Comparison of ENCODE assay signal across 8 cellular contexts in the genomic region with DNA sequence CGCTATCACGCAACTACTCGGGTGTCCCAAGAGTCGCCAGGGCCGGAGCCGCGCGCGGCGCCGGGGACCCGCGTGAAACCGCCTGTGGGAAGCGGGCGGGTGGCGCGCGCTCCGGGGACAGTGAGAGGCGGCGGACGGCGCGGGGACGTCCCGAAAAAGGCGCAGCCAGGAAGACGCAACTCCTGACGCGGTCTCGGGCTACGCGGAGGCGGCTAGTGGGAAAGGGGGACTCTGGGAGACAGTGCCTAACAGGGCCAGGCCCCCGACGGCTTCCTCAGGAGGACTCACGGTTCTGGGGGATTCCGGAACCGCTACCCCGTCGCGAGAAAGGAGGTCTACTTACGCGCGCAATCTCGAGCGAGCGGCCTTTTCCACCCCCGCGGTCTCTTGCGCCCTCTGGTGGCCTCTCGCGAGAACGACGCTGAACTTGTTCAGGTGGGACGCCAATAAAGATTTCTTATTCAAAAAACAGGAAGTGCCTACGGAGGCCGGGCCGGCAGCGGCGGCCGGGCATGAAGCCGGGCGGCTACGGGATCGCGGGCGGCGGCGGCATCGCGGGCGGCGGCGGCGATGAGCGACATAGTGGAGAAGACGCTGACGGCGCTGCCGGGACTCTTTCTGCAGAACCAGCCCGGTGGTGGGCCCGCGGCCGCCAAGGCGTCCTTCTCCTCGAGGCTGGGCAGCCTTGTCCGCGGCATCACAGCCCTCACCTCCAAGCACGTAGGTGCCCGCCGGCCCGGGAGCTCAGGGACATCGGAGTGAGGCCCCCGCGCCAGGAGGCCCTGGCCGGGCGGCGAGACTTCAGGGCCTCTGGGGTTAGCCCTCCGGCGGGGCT. TPM values are rescaled to one million over a fixed set of nuclear protein-coding genes. Genes with fewer than 3 reads are reported as not detected.
DNase-seq lines count a peak whose midpoint lies in the region; ATAC-seq, FAIRE-seq and TF ChIP-seq lines count a peak whose summit lies in the region.

A gene (plus strand): TSS at position 475 of the 835 bp plus-strand sequence. CDS start 96 bp downstream, at position 571.

- H3K4me2 ChIP-seq in IMR-90 (ENCODE audit: low read depth, low read length) (peak within 1 kb of the TSS; percentile 98), OCI-LY3 (ENCODE audit: low read length) (peak within 1 kb of the TSS; percentile 96), endothelial cell of umbilical vein (ENCODE audit: insufficient read depth, low read length) (peak within 1 kb of the TSS; percentile 99)

- CTCF ChIA-PET in IMR-90 (lab: Yijun Ruan, JAX) (interaction anchor here (0.5 to 1.1 kb wide), 4 partner anchors 12 to 23 kb away, joined by 3 to 10 read pairs (median 4); no protein-coding TSS in a partner anchor), endothelial cell of umbilical vein (lab: Charles Lee) (interaction anchor here (0.5 to 1.9 kb wide), 15 partner anchors 23 to 1673 kb away, joined by 3 to 10 read pairs (median 3); no protein-coding TSS in a partner anchor)

- H3K4me3 ChIP-seq in IMR-90 (ENCODE audit: insufficient read depth, low read depth, low read length) (peak within 1 kb of the TSS; percentile 81), OCI-LY3 (ENCODE audit: low read length) (peak within 1 kb of the TSS; percentile 84), endothelial cell of umbilical vein (replicated peaks in 1 of 3; ENCODE audit: insufficient read depth in 1 of 3, low read depth in 1 of 3, low read length in 3 of 3) (peak within 1 kb of the TSS; percentile 95 to 99 (median 96))

- no peaks in the 10 kb centered on the region for H4K20me1 ChIP-seq in IMR-90 (ENCODE audit: insufficient read depth, low read length)
- no peaks in the 10 kb centered on the region for H4K20me1 ChIP-seq in OCI-LY3 (ENCODE audit: insufficient read depth, low read length)
- H4K20me1 ChIP-seq in endothelial cell of umbilical vein (replicated peaks; ENCODE audit: control insufficient read depth, extremely low read depth, insufficient read depth, low read length): no peaks in the 10 kb centered on the region

- H3K4me1 ChIP-seq in IMR-90 (ENCODE audit: control insufficient read depth, insufficient read depth, low read length): peaks cover 4% of the 10 kb centered on the region; the same call in 1 of the 2 replicates
- peaks cover 11% of the 10 kb centered on the region for H3K4me1 ChIP-seq in OCI-LY3 (ENCODE audit: low read length)
- peaks cover 10% of the 10 kb centered on the region for H3K4me1 ChIP-seq in endothelial cell of umbilical vein (ENCODE audit: control insufficient read depth, extremely low read depth, insufficient read depth, low read length)

- H4K91ac ChIP-seq in IMR-90 (ENCODE audit: insufficient read depth, low read depth, low read length): peak within 1 kb of the TSS; percentile 89; the same call in 1 of the 2 replicates

- peak within 1 kb of the TSS; percentile 88 for H3K4ac ChIP-seq in IMR-90 (ENCODE audit: low read depth, low read length)

- H2BK20ac ChIP-seq in IMR-90 (ENCODE audit: low read depth, low read length): peak within 1 kb of the TSS; percentile 36

- POLR2A ChIA-PET in IMR-90 (lab: Charles Lee; ENCODE audit: unreplicated experiment) (no interaction called here), endothelial cell of umbilical vein (lab: Charles Lee) (no interaction called here)

- H3K27ac ChIP-seq in IMR-90 (ENCODE audit: insufficient read depth, low read length): peak within 1 kb of the TSS; percentile 73
- H3K27ac ChIP-seq in OCI-LY3 (ENCODE audit: low read length): peak within 1 kb of the TSS; percentile 89
- peak within 1 kb of the TSS; percentile 76 for H3K27ac ChIP-seq in endothelial cell of umbilical vein (ENCODE audit: insufficient read depth, low read depth, low read length)

- peak; percentile 99 for TF ChIP-seq RAD21 in IMR-90 (IDR thresholded peaks at IDR 0.05; ENCODE audit: low read length)

- peaks cover 19% of the 10 kb centered on the region for H3K79me2 ChIP-seq in OCI-LY3 (ENCODE audit: low read length)
- peaks cover 6% of the 10 kb centered on the region for H3K79me2 ChIP-seq in endothelial cell of umbilical vein (ENCODE audit: control insufficient read depth, insufficient read depth, low read length)

- H3K9me3 ChIP-seq in IMR-90 (ENCODE audit: control insufficient read depth, insufficient read depth, low read length) (no peaks in the 10 kb centered on the region), OCI-LY3 (ENCODE audit: insufficient read depth, low read length) (no peaks in the 10 kb centered on the region), endothelial cell of umbilical vein (replicated peaks; ENCODE audit: control insufficient read depth, insufficient read depth, low read length) (no peaks in the 10 kb centered on the region)

- H4K8ac ChIP-seq in IMR-90 (ENCODE audit: low read depth in 2 of 2, low read length in 2 of 2): peak within 1 kb of the TSS; percentile 51 to 72

- peak within 1 kb of the TSS; percentile 80 for H3K56ac ChIP-seq in IMR-90 (ENCODE audit: extremely low read depth, insufficient read depth, low read length)

- peak within 1 kb of the TSS; percentile 87 for H3K23ac ChIP-seq in IMR-90 (ENCODE audit: low read depth, low read length)

- H2BK120ac ChIP-seq in IMR-90 (ENCODE audit: low read depth, low read length): peak within 1 kb of the TSS; percentile 87

- peak within 1 kb of the TSS; percentile 82; the same call in 2 of the 3 replicates for H2BK15ac ChIP-seq in IMR-90 (ENCODE audit: low read depth, low read length)

- TF ChIP-seq CTCF in IMR-90 (conservative IDR thresholded peaks at IDR 0.05; ENCODE audit: low read depth, low read length) (peak; percentile 99), OCI-LY3 (IDR thresholded peaks at IDR 0.05; ENCODE audit: low read depth, low read length) (peak; percentile 83), endothelial cell of umbilical vein (IDR thresholded peaks at IDR 0.05; ENCODE audit: extremely low read depth in 1 of 2, insufficient read depth in 1 of 2, low read depth in 1 of 2, low read length in 2 of 2) (peak; percentile 87 to 90)

- peaks cover 2% of the 10 kb centered on the region; the same call in 1 of the 2 replicates for H3K36me3 ChIP-seq in IMR-90 (ENCODE audit: control insufficient read depth, insufficient read depth, low read length)
- H3K36me3 ChIP-seq in OCI-LY3 (replicated peaks; ENCODE audit: low read depth, low read length): peaks cover 10% of the 10 kb centered on the region
- peaks cover 2 to 6% of the 10 kb centered on the region in 2 experiments for H3K36me3 ChIP-seq in endothelial cell of umbilical vein (ENCODE audit: control insufficient read depth in 2 of 2, extremely low read depth in 1 of 2, insufficient read depth in 2 of 2, low read length in 2 of 2)

- dilution Hi-C loops in IMR-90 (cut with HindIII; ENCODE audit: low sequenced_read_pairs, unreplicated experiment) (no loop called here), endothelial cell of umbilical vein (cut with MboI; ENCODE audit: extremely low pct_ligation_motif_present, low sequenced_read_pairs) (no loop called here)

- H2AK5ac ChIP-seq in IMR-90 (ENCODE audit: low read depth, low read length): no peak within 1 kb of the TSS

- H3K79me1 ChIP-seq in IMR-90 (ENCODE audit: low read depth in 1 of 2, low read length in 2 of 2): peaks cover 16 to 35% of the 10 kb centered on the region in 2 experiments

- 0% methylated on average over 47 of the region's 102 CpGs; no CpG with 5 or more reads in 1 of the 2 experiments for WGBS in IMR-90 (ENCODE audit: extremely low coverage in 2 of 2, insufficient read length in 1 of 2), 2 experiments

- intact Hi-C loops in IMR-90 (cut with micrococcal nuclease): loop anchor here (1.0 to 10.0 kb wide), 5 partner anchors 31 to 554 kb away; a partner anchor contains a TSS
- intact Hi-C loops in endothelial cell of umbilical vein (cut with micrococcal nuclease): loop anchor here (1.0 to 10.0 kb wide), 9 partner anchors 23 to 904 kb away; no protein-coding TSS in a partner anchor

- H3K9ac ChIP-seq in IMR-90 (ENCODE audit: low read depth, low read length) (peak within 1 kb of the TSS; percentile 77), OCI-LY3 (ENCODE audit: low read length) (peak within 1 kb of the TSS; percentile 92), endothelial cell of umbilical vein (replicated peaks; ENCODE audit: extremely low read depth, insufficient read depth, low read length) (peak within 1 kb of the TSS; percentile 85)

- H2BK5ac ChIP-seq in IMR-90 (ENCODE audit: low read depth, low read length, poor library complexity, severe bottlenecking): peak within 1 kb of the TSS; percentile 71

- BruUV-seq in IMR-90 (replicated peaks; lab: Mats Ljungman, UMichigan) (no TSS peak), endothelial cell of umbilical vein (replicated peaks; lab: Mats Ljungman, UMichigan) (TSS peak; percentile 62)

- H4K5ac ChIP-seq in IMR-90 (ENCODE audit: low read depth, low read length): peak within 1 kb of the TSS; percentile 61

- peak within 1 kb of the TSS; percentile 33; the same call in 1 of the 2 replicates for H3K18ac ChIP-seq in IMR-90 (ENCODE audit: low read depth, low read length)

- peak within 1 kb of the TSS; percentile 50; the same call in 1 of the 2 replicates for H3K14ac ChIP-seq in IMR-90 (replicated peaks; ENCODE audit: low read depth, low read length)

- H3K9me1 ChIP-seq in IMR-90 (ENCODE audit: insufficient read depth, low read length): no peaks in the 10 kb centered on the region
- H3K9me1 ChIP-seq in endothelial cell of umbilical vein (replicated peaks; ENCODE audit: control insufficient read depth, extremely low read depth, insufficient read depth, low read length): no peaks in the 10 kb centered on the region

- peak; percentile 58 for ATAC-seq in GM21528 (IDR thresholded peaks at IDR 0.05; ENCODE audit: low FRiP score, unreplicated experiment)
- peak; percentile 78 for ATAC-seq in IMR-90 (ENCODE audit: low read depth)

- H2AK9ac ChIP-seq in IMR-90 (replicated peaks; ENCODE audit: low read depth, low read length, poor library complexity): peak within 1 kb of the TSS; percentile 86

- FAIRE-seq in endothelial cell of umbilical vein (lab: Jason Lieb, UNC): peak; percentile 82

- DNase-seq in DMS153 treated with DMSO at 0.1 percent for 48 hours (lab: John Stamatoyannopoulos, UW; ENCODE audit: unreplicated experiment): peak; percentile 67
- peak; percentile 91 for DNase-seq in IMR-90
- peak; percentile 98 for DNase-seq in activated CD8-positive, alpha-beta memory T cell treated with anti-CD3 and anti-CD28 coated beads, Interleukin-2, amount 50 U/mL, for 48 hours
- DNase-seq in endothelial cell of umbilical vein (ENCODE audit: low read depth, low spot score): peak; percentile 96
- peak; percentile 81 for DNase-seq in middle frontal gyrus (ENCODE audit: extremely low spot score, low spot score)
- DNase-seq in stimulated activated CD8-positive, alpha-beta memory T cell treated with anti-CD3 and anti-CD28 coated beads, Interleukin-2, amount 100 ng/mL, for 1 hour (ENCODE audit: low read depth in 2 of 2): peak; percentile 91

- H3K27me3 ChIP-seq in IMR-90 (ENCODE audit: control insufficient read depth, insufficient read depth, low read length) (no peaks in the 10 kb centered on the region), OCI-LY3 (ENCODE audit: low read depth, low read length) (no peaks in the 10 kb centered on the region), endothelial cell of umbilical vein (ENCODE audit: control insufficient read depth in 2 of 2, insufficient read depth in 2 of 2, low read length in 2 of 2) (no peaks in the 10 kb centered on the region)

- H2AFZ ChIP-seq in IMR-90 (replicated peaks; ENCODE audit: low read length, poor library complexity) (peak within 1 kb of the TSS; percentile 99), OCI-LY3 (ENCODE audit: low read depth, low read length) (peak within 1 kb of the TSS; percentile 75), endothelial cell of umbilical vein (ENCODE audit: low read depth, low read length) (peak within 1 kb of the TSS; percentile 99)

- in situ Hi-C loops in IMR-90 (cut with MboI; ENCODE audit: low sequenced_read_pairs): loop anchor here (5.0 kb wide), 1 partner anchor 231 kb away; no protein-coding TSS in a partner anchor

- TF ChIP-seq POLR2A in IMR-90 (IDR thresholded peaks at IDR 0.05; ENCODE audit: low read depth, low read length): peak; percentile 78
- TF ChIP-seq POLR2A in endothelial cell of umbilical vein (IDR thresholded peaks at IDR 0.05; ENCODE audit: low read depth, low read length): peak; percentile 14

RNA-seq across cellular contexts. Expression of the gene that starts here (rescaled TPM):
- 6.8 and 12.8 TPM in 2 replicates for total RNA-seq in IMR-90 (2012; rRNA removed)
- 2.1 and 3.1 TPM in 2 replicates for polyA plus RNA-seq in IMR-90 (2012; rRNA removed)
- 0.48 and 0.60 TPM in 2 replicates for polyA plus RNA-seq in IMR-90 (2012; cell fraction: cytosol; rRNA removed)
- polyA plus RNA-seq in IMR-90 (2012; cell fraction: nucleus; rRNA removed; ENCODE audit: low replicate concordance): 0.53 and 2.2 TPM in 2 replicates
- 9.8 and 10.1 TPM in 2 replicates for total RNA-seq in endothelial cell of umbilical vein
- polyA plus RNA-seq in endothelial cell of umbilical vein: 0.96 and 1.6 TPM in 2 replicates
- 1.5 and 1.7 TPM in 2 replicates for polyA plus RNA-seq in endothelial cell of umbilical vein (2011; cell fraction: cytosol; rRNA removed)
- polyA plus RNA-seq in endothelial cell of umbilical vein (2011; cell fraction: nucleus; rRNA removed): 2.5 and 3.9 TPM in 2 replicates
- 3.7 and 5.7 TPM in 2 replicates for polyA plus RNA-seq in endothelial cell of umbilical vein (2012)
- 3.8 and 4.4 TPM in 2 replicates for polyA minus RNA-seq in endothelial cell of umbilical vein
- 8.3 TPM for polyA minus RNA-seq in endothelial cell of umbilical vein (2011; cell fraction: cytosol; rRNA and poly(A)+ RNA removed)
- 5.5 and 8.2 TPM in 2 replicates for polyA minus RNA-seq in endothelial cell of umbilical vein (2011; cell fraction: nucleus; rRNA and poly(A)+ RNA removed)

Comparison
In these comparisons a context has a peak if more than half of its experiments do, and no peak if none do; other contexts are left out.
1. Peak in every context shown above with its lines: DNase-seq, ATAC-seq, H3K4me3 ChIP-seq and H3K27ac ChIP-seq.